8 cellular contexts compared by ENCODE assay signal in the genomic region with DNA sequence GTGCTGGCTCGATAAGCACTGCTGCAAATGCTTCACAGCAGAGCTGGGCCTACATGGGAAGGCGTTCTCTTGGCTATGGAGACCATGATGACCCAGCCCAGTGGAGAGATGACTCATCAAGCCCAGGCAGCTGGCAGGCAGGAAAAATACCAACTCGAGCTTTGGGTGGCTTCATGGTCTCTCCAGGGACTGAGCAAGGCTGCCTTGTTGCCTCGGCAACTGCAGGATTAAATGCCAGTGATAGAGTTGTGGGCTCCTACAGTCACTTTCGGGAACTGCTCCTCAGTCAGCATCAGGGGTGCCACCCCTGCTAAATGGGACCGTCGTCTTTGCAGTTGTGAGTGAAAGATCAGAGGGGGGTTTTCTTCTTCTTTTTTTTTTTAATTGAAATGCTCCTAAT. TPM values are rescaled to one million over a fixed set of nuclear protein-coding genes. Genes with fewer than 3 reads are reported as not detected.
A peak's percentile ranks its signal among the peaks of the same experiment; 100 is the strongest.
DNase-seq lines count a peak whose midpoint lies in the region; ATAC-seq and TF ChIP-seq lines count a peak whose summit lies in the region.

No MANE protein-coding gene starts in this region.

- peaks cover 4% of the 10 kb centered on the region for H3K36me3 Mint-ChIP-seq in chondrocyte (ENCODE audit: low read depth)
- H3K36me3 Mint-ChIP-seq in naive thymus-derived CD8-positive, alpha-beta T cell = no peaks in the 10 kb centered on the region

- H3K4me3 Mint-ChIP-seq in chondrocyte (ENCODE audit: unreplicated experiment) = peak overlapping the region; percentile 29
- H3K4me3 Mint-ChIP-seq in naive thymus-derived CD8-positive, alpha-beta T cell = no peak overlapping the region

- POLR2A ChIA-PET in naive thymus-derived CD8-positive, alpha-beta T cell (lab: Charles Lee) = no interaction called here

- H3K27ac Mint-ChIP-seq in chondrocyte (ENCODE audit: unreplicated experiment) = peak overlapping the region; percentile 80
- H3K27ac Mint-ChIP-seq in naive thymus-derived CD8-positive, alpha-beta T cell = no peak overlapping the region

- peaks cover 29% of the 10 kb centered on the region for H3K4me1 Mint-ChIP-seq in chondrocyte (ENCODE audit: low read depth)
- no peaks in the 10 kb centered on the region for H3K4me1 Mint-ChIP-seq in naive thymus-derived CD8-positive, alpha-beta T cell

- H3K27me3 Mint-ChIP-seq in chondrocyte (ENCODE audit: low read depth) = no peaks in the 10 kb centered on the region
- H3K27me3 Mint-ChIP-seq in naive thymus-derived CD8-positive, alpha-beta T cell = peaks cover 0 to 26% (median 11%) of the 10 kb centered on the region in 5 donors

- TF ChIP-seq CTCF in chondrocyte (IDR thresholded peaks at IDR 0.05) (peak; percentile 59), omental fat pad (IDR thresholded peaks at IDR 0.05) (no peak)

- peak; percentile 68 for ATAC-seq in omental fat pad (ENCODE audit: low FRiP score)
- ATAC-seq in naive thymus-derived CD8-positive, alpha-beta T cell = no peak

- H3K9me3 Mint-ChIP-seq in chondrocyte (ENCODE audit: low read depth) = no peaks in the 10 kb centered on the region
- H3K9me3 Mint-ChIP-seq in naive thymus-derived CD8-positive, alpha-beta T cell = peaks cover 0 to 11% (median 1%) of the 10 kb centered on the region in 9 donors

- DNase-seq in DMS153 (lab: John Stamatoyannopoulos, UW) = peak; percentile 77
- peak; percentile 67 for DNase-seq in NCI-H1694 (lab: John Stamatoyannopoulos, UW)
- DNase-seq in chondrocyte (ENCODE audit: low spot score) = no peak
- DNase-seq in omental fat pad (ENCODE audit: low spot score) = no peak
- DNase-seq in naive thymus-derived CD8-positive, alpha-beta T cell = no peak
- no peak for DNase-seq in DMS114 treated with DMSO at 0.1 percent for 48 hours (lab: John Stamatoyannopoulos, UW; ENCODE audit: unreplicated experiment)
- no peak for DNase-seq in HuH-7 (ENCODE audit: low spot score)
- DNase-seq in activated CD4-positive, alpha-beta T cell treated with anti-CD3 and anti-CD28 coated beads, Interleukin-2, amount 50 U/mL, for 1 hour = no peak

RNA-seq across cellular contexts. Expression of a gene that starts 54.6 kb away (rescaled TPM):
- total RNA-seq in chondrocyte = 0.17 to 1.9 TPM in 2 of 3 replicates, not detected in the other
- total RNA-seq in omental fat pad = 10 to 100 TPM; 13.1 to 84.6 (median 20.2) TPM
- total RNA-seq in naive thymus-derived CD8-positive, alpha-beta T cell = not detected
- polyA plus RNA-seq in naive thymus-derived CD8-positive, alpha-beta T cell = under 1 TPM in 2 of 3 donors, not detected in 1; 0.20 to 0.26 TPM

Comparison
In these comparisons a context has a peak if more than half of its experiments do, and no peak if none do; other contexts are left out.
1. DNase-seq: peak in DMS153 (single experiment) and NCI-H1694 (single experiment); none in chondrocyte (single experiment), omental fat pad (single experiment), naive thymus-derived CD8-positive, alpha-beta T cell (0 of 10), DMS114 treated with DMSO at 0.1 percent for 48 hours (single experiment), HuH-7 (single experiment) and activated CD4-positive, alpha-beta T cell treated with anti-CD3 and anti-CD28 coated beads, Interleukin-2, amount 50 U/mL, for 1 hour (single experiment).